ENCODE assay signal across 27 cellular contexts in the genomic region with DNA sequence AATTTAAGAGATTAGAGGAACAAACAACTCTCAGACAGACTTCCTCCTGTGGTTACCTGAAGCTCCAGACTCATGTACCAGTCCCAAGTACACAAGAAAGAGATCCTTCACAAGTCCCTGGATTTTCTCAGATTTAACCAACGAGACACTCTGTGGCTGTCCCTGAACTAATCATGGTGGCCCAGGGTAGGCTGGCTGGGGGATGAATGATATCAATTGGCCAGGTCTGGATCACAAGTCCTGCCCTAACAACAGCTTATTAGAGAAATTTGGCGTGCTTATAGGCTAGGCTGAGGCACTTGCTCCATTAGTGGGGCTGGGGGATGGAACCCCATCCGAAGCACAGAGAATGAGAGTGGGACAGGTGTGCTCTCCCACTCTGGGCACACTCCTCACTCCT. TPM values are rescaled to one million over a fixed set of nuclear protein-coding genes. Genes with fewer than 3 reads are reported as not detected.
"Had no signal": no experiment of that assay in that cellular context is flagged by ENCODE, and none has a peak within 500 bp of the region (broad histone marks: within the 10 kb centered on the region; RNA-seq: fewer than 3 reads in every experiment).

No MANE protein-coding gene starts in this region.

- H3K27ac ChIP-seq: HL-60, KMS-11, RWPE1 had no signal

- H3K9ac ChIP-seq: KMS-11, SK-N-SH had no signal

- H3K27ac Mint-ChIP-seq: T-cell had no signal

- H3K9me3 Mint-ChIP-seq: T-cell had no signal

- H3K9me3 ChIP-seq: SK-N-SH had no signal

- H3K4me2 ChIP-seq: KMS-11, SK-N-SH had no signal

- ATAC-seq: Panc1, PC-3, T-cell had no signal

- H3K4me3 Mint-ChIP-seq: T-cell had no signal

- DNase-seq: MV-4-11, NCI-H1092, NCI-H1105 treated with DMSO at 0.1 percent for 48 hours, NCI-H1417 treated with DMSO at 0.1 percent for 48 hours, NCI-H146, NCI-H1694 treated with DMSO at 0.1 percent for 48 hours, NCI-H1930, NCI-H2081, NCI-H2107, NCI-H2227 treated with DMSO at 0.1 percent for 48 hours, NCI-H524, NCI-H526 treated with DMSO at 0.1 percent for 48 hours, NCI-H748 treated with DMSO at 0.1 percent for 48 hours, PC-3, SHP77, SK-N-SH, SW 1271, T-cell had no signal

- H3K4me1 Mint-ChIP-seq: T-cell had no signal

RNA-seq across cellular contexts. Expression of gene HEPHL1, which starts 22.1 kb away (rescaled TPM):
- total RNA-seq: HT-29, LHCN-M2, MCF 10A, NCI-H460, SK-MEL-5, T-cell had no signal
- polyA plus RNA-seq: SK-N-SH had no signal
